35 cellular contexts compared by ENCODE assay signal in genomic region chr11:3622521-3622920, GRCh38. TPM values are rescaled to one million over a fixed set of nuclear protein-coding genes. Genes with fewer than 3 reads are reported as not detected.
"Had no signal": no experiment of that assay in that cellular context is flagged by ENCODE, and none has a peak within 500 bp of the region (broad histone marks: within the 10 kb centered on the region; RNA-seq: fewer than 3 reads in every experiment).

No MANE protein-coding gene starts in this region.

- H3K27ac ChIP-seq: dorsolateral prefrontal cortex, epithelial cell of prostate, foreskin keratinocyte, gastroesophageal sphincter, heart left ventricle, hepatocyte, neural progenitor cell, pancreas, right lobe of liver, testis, tibial artery had no signal

- H3K27ac Mint-ChIP-seq: nephron; neural progenitor cell; stimulated activated effector memory CD8-positive, alpha-beta T cell treated with anti-CD3 and anti-CD28 coated beads, Interleukin-12 subunit alpha, Interleukin-12 subunit beta, amount 100 ng/mL, for 72 hours; type B pancreatic cell had no signal

- H3K4me3 Mint-ChIP-seq: naive thymus-derived CD4-positive, alpha-beta T cell; nephron; neural progenitor cell; stimulated activated effector memory CD8-positive, alpha-beta T cell treated with anti-CD3 and anti-CD28 coated beads, Interleukin-12 subunit alpha, Interleukin-12 subunit beta, amount 100 ng/mL, for 72 hours; type B pancreatic cell had no signal

- H3K9me3 ChIP-seq: gastroesophageal sphincter, heart left ventricle, pancreas, right lobe of liver, testis, tibial artery had no signal

- H3K4me1 ChIP-seq: foreskin keratinocyte, gastroesophageal sphincter, heart left ventricle, neural progenitor cell, pancreas, right lobe of liver, testis, tibial artery had no signal

- H3K9ac ChIP-seq: neural progenitor cell had no signal

- H3K36me3 ChIP-seq: gastroesophageal sphincter, heart left ventricle, neural progenitor cell, pancreas, right lobe of liver, tibial artery had no signal

- H3K36me3 Mint-ChIP-seq: naive thymus-derived CD4-positive, alpha-beta T cell; neural progenitor cell; stimulated activated effector memory CD8-positive, alpha-beta T cell treated with anti-CD3 and anti-CD28 coated beads, Interleukin-12 subunit alpha, Interleukin-12 subunit beta, amount 100 ng/mL, for 72 hours; type B pancreatic cell had no signal

- H3K27me3 ChIP-seq: foreskin keratinocyte, gastroesophageal sphincter, heart left ventricle, hepatocyte, neural progenitor cell, pancreas, right lobe of liver, testis, tibial artery had no signal

- H3K4me1 Mint-ChIP-seq: neural progenitor cell had no signal

- DNase-seq: cerebellar nuclear complex; dorsolateral prefrontal cortex; effector CD4-positive, alpha-beta T cell; foreskin keratinocyte; heart left ventricle; kidney; mesenchymal stem cell; midbrain; naive thymus-derived CD4-positive, alpha-beta T cell; nucleus accumbens; pancreas; retina; stimulated activated CD4-positive, alpha-beta T cell treated with anti-CD3 and anti-CD28 coated beads, Interleukin-2, amount 100 ng/mL, for 24 hours; stimulated activated CD4-positive, alpha-beta T cell treated with anti-CD3 and anti-CD28 coated beads, Interleukin-4, amount 100 ng/mL, for 24 hours; stimulated activated naive CD4-positive, alpha-beta T cell treated with Interleukin-2 at 50 U/mL for 16 hours; substantia nigra; testis had no signal

- H3K9me3 Mint-ChIP-seq: nephron; neural progenitor cell; stimulated activated effector memory CD8-positive, alpha-beta T cell treated with anti-CD3 and anti-CD28 coated beads, Interleukin-12 subunit alpha, Interleukin-12 subunit beta, amount 100 ng/mL, for 72 hours; type B pancreatic cell had no signal

- H3K27me3 Mint-ChIP-seq: naive thymus-derived CD4-positive, alpha-beta T cell; type B pancreatic cell had no signal

- H2AFZ ChIP-seq: hepatocyte, neural progenitor cell had no signal

- H3K79me2 ChIP-seq: hepatocyte had no signal

- H3K4me2 ChIP-seq: hepatocyte, neural progenitor cell, smooth muscle cell had no signal

- H3K4me3 ChIP-seq: dorsolateral prefrontal cortex, gastroesophageal sphincter, heart left ventricle, hepatocyte, lung, neural progenitor cell, pancreas, right lobe of liver, smooth muscle cell, testis, tibial artery had no signal

RNA-seq across cellular contexts. Expression of gene ART5, which starts 19.3 kb away (rescaled TPM):
- total RNA-seq: esophagus mucosa; kidney; left lobe of liver; naive thymus-derived CD4-positive, alpha-beta T cell; posterior vena cava; pulmonary artery endothelial cell had no signal
- polyA plus RNA-seq: fibroblast of lung; liver; naive thymus-derived CD4-positive, alpha-beta T cell had no signal

RNA-seq across cellular contexts. Expression of gene ART1, which starts 22.4 kb away (rescaled TPM):
- total RNA-seq: esophagus mucosa; fibroblast of lung; foreskin keratinocyte; gastroesophageal sphincter; hepatocyte; left lobe of liver; liver; mucosa of gallbladder; naive thymus-derived CD4-positive, alpha-beta T cell; pancreas; pulmonary artery endothelial cell; right lobe of liver; smooth muscle cell had no signal
- polyA plus RNA-seq: fibroblast of lung; foreskin keratinocyte; heart left ventricle; hepatocyte; liver; naive thymus-derived CD4-positive, alpha-beta T cell; pancreas; smooth muscle cell had no signal

RNA-seq across cellular contexts. Expression of gene CHRNA10, which starts 48.7 kb away (rescaled TPM):
- total RNA-seq: hepatocyte had no signal
